7 cellular contexts compared by ENCODE assay signal in the genomic region with DNA sequence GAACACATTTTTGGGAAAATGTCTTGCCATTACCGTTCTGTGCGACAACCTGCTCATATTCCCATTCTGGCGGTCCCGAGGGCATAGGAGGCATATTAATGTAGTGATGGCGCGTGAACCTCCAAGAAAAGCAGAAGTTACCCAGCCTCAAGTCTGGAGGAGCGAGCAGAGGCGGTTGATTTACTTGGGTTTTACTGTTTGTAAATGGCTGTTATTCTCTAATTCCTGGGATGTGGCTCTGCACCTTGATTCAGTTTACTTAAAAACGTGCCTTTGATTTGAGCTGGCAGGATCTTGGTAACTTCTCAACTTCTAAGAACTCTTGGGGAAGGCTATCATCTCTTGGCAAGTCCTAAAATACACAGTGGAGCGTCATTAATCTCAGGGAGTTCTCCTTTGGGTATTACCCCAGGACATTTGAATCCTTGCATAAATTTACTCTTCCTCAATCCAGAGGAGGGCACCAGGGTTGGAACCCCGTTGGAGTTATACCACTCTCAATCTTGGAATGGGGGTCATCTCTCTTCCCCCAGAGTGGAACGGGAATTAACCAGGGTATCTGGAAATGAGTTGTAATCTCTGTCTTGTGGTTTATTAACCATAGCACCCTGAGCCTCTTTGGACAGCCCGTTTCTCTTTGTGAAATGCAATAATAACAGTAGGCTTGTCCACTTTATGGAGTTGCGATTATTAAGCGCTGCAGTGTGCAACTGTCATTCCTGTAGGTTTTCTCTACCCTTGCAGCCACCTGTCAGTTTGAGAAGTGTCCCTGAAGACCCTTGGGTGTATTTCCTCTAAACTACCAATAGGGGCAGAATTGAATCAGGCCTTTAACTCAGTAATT. TPM values are rescaled to one million over a fixed set of nuclear protein-coding genes. Genes with fewer than 3 reads are reported as not detected.
DNase-seq lines count a peak whose midpoint lies in the region; ATAC-seq, FAIRE-seq and TF ChIP-seq lines count a peak whose summit lies in the region.

No MANE protein-coding gene starts in this region.

- intact Hi-C loops in psoas muscle (cut with DNase I) = loop anchor here (2.0 to 5.0 kb wide), 3 partner anchors 36 to 121 kb away; no protein-coding TSS in a partner anchor

- H3K4me1 ChIP-seq in psoas muscle = peaks cover 19% of the 10 kb centered on the region

- DNase-seq in ELF-1 (ENCODE audit: low read depth, low spot score) (peak; percentile 53), H4 (ENCODE audit: low spot score) (peak; percentile 44), NCI-H1930 (lab: John Stamatoyannopoulos, UW) (peak; percentile 39 to 46), frontal cortex (ENCODE audit: low spot score in 2 of 2) (peak; percentile 48 to 50), psoas muscle (no peak), cortex of kidney (lab: John Stamatoyannopoulos, UW) (no peak)

- H3K27ac ChIP-seq in VCaP = peak overlapping the region; percentile 58; the same call in 1 of the 2 replicates
- peak overlapping the region; percentile 81 for H3K27ac ChIP-seq in psoas muscle

- ATAC-seq in psoas muscle = peak in 3 of 4 donors; percentile 30 to 50 (median 46)

- H3K4me3 ChIP-seq in psoas muscle = peak overlapping the region; percentile 75

- 19 to 26% (median 23%) methylated on average over 15 of the region's 15 CpGs for WGBS in psoas muscle, 3 donors

- no peaks in the 10 kb centered on the region for H3K9me3 ChIP-seq in psoas muscle

- FAIRE-seq in frontal cortex (lab: Jason Lieb, UNC) = no peak

- no peaks in the 10 kb centered on the region for H3K36me3 ChIP-seq in psoas muscle (ENCODE audit: insufficient read depth in 1 of 2, low read depth in 1 of 2)

- no peaks in the 10 kb centered on the region for H3K27me3 ChIP-seq in psoas muscle (ENCODE audit: insufficient read depth in 3 of 3, low read length in 2 of 3)

- TF ChIP-seq CTCF in VCaP (conservative IDR thresholded peaks at IDR 0.05) = peak; percentile 79
- peak; percentile 75 for TF ChIP-seq CTCF in psoas muscle (IDR thresholded peaks at IDR 0.05)

RNA-seq across cellular contexts. Expression of gene HK2, which starts 2.1 kb away (rescaled TPM):
- 4.3 and 6.0 TPM in 2 replicates for total RNA-seq in H4 (2014; rRNA removed; shearing (Covaris generic))
- total RNA-seq in frontal cortex = 3.7 TPM
- total RNA-seq in psoas muscle = 100 to 1,000 TPM in 1 of 4 donors, 10 to 100 TPM in 3; 47.9 to 150 (median 90.9) TPM
- polyA plus RNA-seq in psoas muscle = 100 to 1,000 TPM in 1 of 3 donors, 10 to 100 TPM in 2; 14.3 to 229 (median 61.0) TPM

Comparison
In these comparisons a context has a peak if more than half of its experiments do, and no peak if none do; other contexts are left out.
1. DNase-seq: peak in ELF-1 (single experiment), H4 (single experiment), NCI-H1930 (2 of 2) and frontal cortex (2 of 2); none in psoas muscle (0 of 2) and cortex of kidney (single experiment).